In genomic region chr4:132124624-132124974, GRCh38 we compare ENCODE assay signal across 17 cellular contexts.
DNase-seq lines count a peak whose midpoint lies in the region; ATAC-seq and TF ChIP-seq lines count a peak whose summit lies in the region.
"Had no signal": no experiment of that assay in that cellular context is flagged by ENCODE, and none has a peak within 500 bp of the region (broad histone marks: within the 10 kb centered on the region; RNA-seq: fewer than 3 reads in every experiment).

No MANE protein-coding gene starts in this region.

- TF ChIP-seq RAD21 in HCT116 (IDR thresholded peaks at IDR 0.05; ENCODE audit: low read depth) = no peak

- peaks cover 8% of the 10 kb centered on the region for H3K9me3 Mint-ChIP-seq in T-helper 2 cell treated with Interferon-gamma antibody and Interleukin-4, amounts not matched to agents 5 μg/mL and 100 μg/mL, for 36 hours
- H3K9me3 Mint-ChIP-seq: CD8-positive, alpha-beta T cell had no signal

- no peaks in the 10 kb centered on the region for H3K27me3 ChIP-seq in HCT116 (ENCODE audit: insufficient read depth, low read length)
- H3K27me3 ChIP-seq in OCI-LY3 (ENCODE audit: low read depth, low read length) = no peaks in the 10 kb centered on the region
- H3K27me3 ChIP-seq in iPS-15b (ENCODE audit: control insufficient read depth, insufficient read depth, low read length) = no peaks in the 10 kb centered on the region

- H3K36me3 Mint-ChIP-seq in T-helper 2 cell treated with Interferon-gamma antibody and Interleukin-4, amounts not matched to agents 5 μg/mL and 100 μg/mL, for 36 hours (ENCODE audit: low read depth) = no peaks in the 10 kb centered on the region
- H3K36me3 Mint-ChIP-seq: CD8-positive, alpha-beta T cell; IgD-negative memory B cell had no signal

- no peaks in the 10 kb centered on the region for H3K9me2 ChIP-seq in HCT116 (ENCODE audit: insufficient read depth)

- H3K4me1 Mint-ChIP-seq in T-helper 2 cell treated with Interferon-gamma antibody and Interleukin-4, amounts not matched to agents 5 μg/mL and 100 μg/mL, for 36 hours (ENCODE audit: low read depth) = peaks cover 1% of the 10 kb centered on the region
- H3K4me1 Mint-ChIP-seq: IgD-negative memory B cell had no signal

- H4K20me1 ChIP-seq in HCT116 (ENCODE audit: insufficient read depth) = no peaks in the 10 kb centered on the region
- no peaks in the 10 kb centered on the region for H4K20me1 ChIP-seq in OCI-LY3 (ENCODE audit: insufficient read depth, low read length)

- no peak overlapping the region for H3K27ac Mint-ChIP-seq in T-helper 2 cell treated with Interferon-gamma antibody and Interleukin-4, amounts not matched to agents 5 μg/mL and 100 μg/mL, for 36 hours
- H3K27ac Mint-ChIP-seq: IgD-negative memory B cell had no signal

- H3K9ac ChIP-seq in HCT116 (ENCODE audit: low read length) (no peak overlapping the region), OCI-LY3 (ENCODE audit: low read length) (no peak overlapping the region), iPS-15b (ENCODE audit: low read depth, low read length) (peak overlapping the region; percentile 16)
- H3K9ac ChIP-seq: GM23248 had no signal

- no peaks in the 10 kb centered on the region for H3K27me3 Mint-ChIP-seq in T-helper 2 cell treated with Interferon-gamma antibody and Interleukin-4, amounts not matched to agents 5 μg/mL and 100 μg/mL, for 36 hours (ENCODE audit: low read depth)
- H3K27me3 Mint-ChIP-seq: IgD-negative memory B cell had no signal

- no TSS peak for BruUV-seq in HCT116 (replicated peaks; lab: Mats Ljungman, UMichigan)

- no peak overlapping the region for H3K27ac ChIP-seq in HCT116 (ENCODE audit: low read depth, low read length)
- peak overlapping the region; percentile 20; the same call in 1 of the 2 replicates for H3K27ac ChIP-seq in OCI-LY3 (ENCODE audit: low read length)
- H3K27ac ChIP-seq: A549, GM23248, PC-9, RWPE1 had no signal

- intact Hi-C loops in HCT116 (cut with micrococcal nuclease) = no loop called here

- H3K36me3 ChIP-seq in HCT116 (ENCODE audit: control insufficient read depth in 1 of 2, insufficient read depth in 2 of 2, low read length in 2 of 2) (no peaks in the 10 kb centered on the region), OCI-LY3 (replicated peaks; ENCODE audit: low read depth, low read length) (no peaks in the 10 kb centered on the region), iPS-15b (ENCODE audit: control insufficient read depth, insufficient read depth, low read length) (no peaks in the 10 kb centered on the region)

- RAD21 ChIA-PET in HCT116 (lab: Charles Lee; ENCODE audit: low non-redundant PET in 1 of 2, low total read pairs in 2 of 2, uncharacterized antibody in 2 of 2, unreplicated experiment in 2 of 2) = no interaction called here

- H3K4me3 ChIP-seq in HCT116 (replicated peaks in 1 of 2; ENCODE audit: low read depth in 1 of 2, low read length in 2 of 2) = peak overlapping the region in 1 of 2 experiments; percentile 62; a peak in 3 of 4 replicates
- peak overlapping the region; percentile 79; the same call in 1 of the 2 replicates for H3K4me3 ChIP-seq in OCI-LY3 (ENCODE audit: low read length)
- peak overlapping the region; percentile 51 for H3K4me3 ChIP-seq in iPS-15b (ENCODE audit: low read depth, low read length)
- H3K4me3 ChIP-seq: A549, GM23248, PC-9 had no signal

- H3K4me2 ChIP-seq in HCT116 (ENCODE audit: low read length) = peak overlapping the region; percentile 65
- H3K4me2 ChIP-seq in OCI-LY3 (ENCODE audit: low read length) = peak overlapping the region; percentile 41
- H3K4me2 ChIP-seq: PC-9 had no signal

- H3K79me2 ChIP-seq in HCT116 (ENCODE audit: insufficient read depth, low read length) (no peaks in the 10 kb centered on the region), OCI-LY3 (ENCODE audit: low read length) (peaks cover 21% of the 10 kb centered on the region)

- H3K4me3 Mint-ChIP-seq in T-helper 2 cell treated with Interferon-gamma antibody and Interleukin-4, amounts not matched to agents 5 μg/mL and 100 μg/mL, for 36 hours = no peak overlapping the region

- TF ChIP-seq POLR2A in HCT116 (IDR thresholded peaks at IDR 0.05; ENCODE audit: borderline replicate concordance, extremely low read depth, insufficient read depth, insufficient read length) = no peak

- in situ Hi-C loops in KBM-7 (cut with MboI; ENCODE audit: low pct_unique_long_range_greater_than_20kb, low sequenced_read_pairs) = no loop called here

- H3K4me1 ChIP-seq in HCT116 (ENCODE audit: control insufficient read depth in 1 of 2, insufficient read depth in 2 of 2, low read length in 2 of 2) (peaks cover 0 to 6% of the 10 kb centered on the region in 2 experiments; a peak in 1 of 4 replicates), OCI-LY3 (ENCODE audit: low read length) (peaks cover 14% of the 10 kb centered on the region), iPS-15b (ENCODE audit: control insufficient read depth, insufficient read depth, low read length) (peaks cover 3% of the 10 kb centered on the region)
- H3K4me1 ChIP-seq: A549 had no signal

- ATAC-seq in GM19395 (IDR thresholded peaks at IDR 0.05; ENCODE audit: unreplicated experiment) (peak; percentile 20), HCT116 (peak; percentile 36; the same call in 1 of the 2 replicates)
- ATAC-seq: A549; CD8-positive, alpha-beta T cell had no signal

- H3K9me3 ChIP-seq in HCT116 (ENCODE audit: control insufficient read depth in 1 of 2, insufficient read depth in 1 of 2, low read depth in 1 of 2, low read length in 2 of 2) (no peaks in the 10 kb centered on the region), OCI-LY3 (ENCODE audit: insufficient read depth, low read length) (no peaks in the 10 kb centered on the region), iPS-15b (ENCODE audit: control insufficient read depth, insufficient read depth, low read length) (no peaks in the 10 kb centered on the region)
- H3K9me3 ChIP-seq: A549 had no signal

- CTCF ChIA-PET in HCT116 (lab: Charles Lee) = no interaction called here

- POLR2A ChIA-PET in HCT116 (lab: Charles Lee) = no interaction called here

- DNase-seq in HCT116 (ENCODE audit: low read depth, low spot score) = no peak
- no peak for DNase-seq in T-helper 2 cell treated with Interferon-gamma antibody and Interleukin-4, amounts not matched to agents 5 μg/mL and 100 μg/mL, for 36 hours (ENCODE audit: low spot score)
- DNase-seq in NCI-H2171 (lab: John Stamatoyannopoulos, UW) = no peak
- no peak for DNase-seq in KBM-7
- DNase-seq: Calu3; CD8-positive, alpha-beta T cell; EL; GM23248; NCI-H2081; SIG-M5 had no signal

- H2AFZ ChIP-seq in HCT116 (ENCODE audit: low read depth, low read length, poor library complexity, severe bottlenecking) = peak overlapping the region; percentile 59
- no peak overlapping the region for H2AFZ ChIP-seq in OCI-LY3 (ENCODE audit: low read depth, low read length)
- H2AFZ ChIP-seq: GM23248, PC-9 had no signal

- TF ChIP-seq CTCF in HCT116 (IDR thresholded peaks at IDR 0.05 in 2 of 3, conservative IDR thresholded peaks at IDR 0.05 in 1 of 3; ENCODE audit: borderline replicate concordance in 1 of 3, insufficient read depth in 1 of 3, low read depth in 2 of 3, low read length in 2 of 3) (no peak), OCI-LY3 (IDR thresholded peaks at IDR 0.05; ENCODE audit: low read depth, low read length) (no peak)

TF ChIP-seq in HCT116, 20 proteins besides CTCF, POLR2A, EP300 and RAD21:
- TF ChIP-seq YY1 (IDR thresholded peaks at IDR 0.05; ENCODE audit: extremely low read depth, insufficient replicate concordance, low read depth, low read length) (no peak), SP1 (IDR thresholded peaks at IDR 0.05; ENCODE audit: low read depth) (no peak), EGR1 (IDR thresholded peaks at IDR 0.05; ENCODE audit: low read depth) (no peak), ZNF274 (IDR thresholded peaks at IDR 0.05; ENCODE audit: low read depth, low read length) (no peak), CBX3 (IDR thresholded peaks at IDR 0.05; ENCODE audit: low read depth) (no peak), FOSL1 (IDR thresholded peaks at IDR 0.05; ENCODE audit: low read depth) (no peak), POLR2AphosphoS5 (IDR thresholded peaks at IDR 0.05; ENCODE audit: low read depth, low read length) (no peak), CEBPB (IDR thresholded peaks at IDR 0.05; ENCODE audit: low read depth) (no peak), EZH2 (IDR thresholded peaks at IDR 0.05) (no peak), SIN3A (IDR thresholded peaks at IDR 0.05; ENCODE audit: low read depth) (no peak), ZFX (IDR thresholded peaks at IDR 0.05) (no peak), ELF1 (IDR thresholded peaks at IDR 0.05; ENCODE audit: borderline replicate concordance, low read depth) (no peak), SRF (IDR thresholded peaks at IDR 0.05; ENCODE audit: low read depth) (no peak)
- TF ChIP-seq, protein P1, sequence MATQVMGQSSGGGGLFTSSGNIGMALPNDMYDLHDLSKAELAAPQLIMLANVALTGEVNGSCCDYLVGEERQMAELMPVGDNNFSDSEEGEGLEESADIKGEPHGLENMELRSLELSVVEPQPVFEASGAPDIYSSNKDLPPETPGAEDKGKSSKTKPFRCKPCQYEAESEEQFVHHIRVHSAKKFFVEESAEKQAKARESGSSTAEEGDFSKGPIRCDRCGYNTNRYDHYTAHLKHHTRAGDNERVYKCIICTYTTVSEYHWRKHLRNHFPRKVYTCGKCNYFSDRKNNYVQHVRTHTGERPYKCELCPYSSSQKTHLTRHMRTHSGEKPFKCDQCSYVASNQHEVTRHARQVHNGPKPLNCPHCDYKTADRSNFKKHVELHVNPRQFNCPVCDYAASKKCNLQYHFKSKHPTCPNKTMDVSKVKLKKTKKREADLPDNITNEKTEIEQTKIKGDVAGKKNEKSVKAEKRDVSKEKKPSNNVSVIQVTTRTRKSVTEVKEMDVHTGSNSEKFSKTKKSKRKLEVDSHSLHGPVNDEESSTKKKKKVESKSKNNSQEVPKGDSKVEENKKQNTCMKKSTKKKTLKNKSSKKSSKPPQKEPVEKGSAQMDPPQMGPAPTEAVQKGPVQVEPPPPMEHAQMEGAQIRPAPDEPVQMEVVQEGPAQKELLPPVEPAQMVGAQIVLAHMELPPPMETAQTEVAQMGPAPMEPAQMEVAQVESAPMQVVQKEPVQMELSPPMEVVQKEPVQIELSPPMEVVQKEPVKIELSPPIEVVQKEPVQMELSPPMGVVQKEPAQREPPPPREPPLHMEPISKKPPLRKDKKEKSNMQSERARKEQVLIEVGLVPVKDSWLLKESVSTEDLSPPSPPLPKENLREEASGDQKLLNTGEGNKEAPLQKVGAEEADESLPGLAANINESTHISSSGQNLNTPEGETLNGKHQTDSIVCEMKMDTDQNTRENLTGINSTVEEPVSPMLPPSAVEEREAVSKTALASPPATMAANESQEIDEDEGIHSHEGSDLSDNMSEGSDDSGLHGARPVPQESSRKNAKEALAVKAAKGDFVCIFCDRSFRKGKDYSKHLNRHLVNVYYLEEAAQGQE (IDR thresholded peaks at IDR 0.05; ENCODE audit: low read depth) = no peak
- TF ChIP-seq, protein P2, sequence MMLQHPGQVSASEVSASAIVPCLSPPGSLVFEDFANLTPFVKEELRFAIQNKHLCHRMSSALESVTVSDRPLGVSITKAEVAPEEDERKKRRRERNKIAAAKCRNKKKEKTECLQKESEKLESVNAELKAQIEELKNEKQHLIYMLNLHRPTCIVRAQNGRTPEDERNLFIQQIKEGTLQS (IDR thresholded peaks at IDR 0.05) = no peak
